8 cellular contexts compared by ENCODE assay signal in genomic region chr1:39105061-39105840, GRCh38.
DNase-seq lines count a peak whose midpoint lies in the region; ATAC-seq and TF ChIP-seq lines count a peak whose summit lies in the region.

No MANE protein-coding gene starts in this region.

- no peak for TF ChIP-seq EP300 in ovary (IDR thresholded peaks at IDR 0.05)

- H3K4me1 ChIP-seq in RWPE2 (ENCODE audit: insufficient read depth, poor library complexity, severe bottlenecking) (peaks cover 52% of the 10 kb centered on the region), cardiac muscle cell (ENCODE audit: low read depth) (peaks cover 35% of the 10 kb centered on the region), ovary (ENCODE audit: insufficient read depth) (peaks cover 14% of the 10 kb centered on the region)

- no peaks in the 10 kb centered on the region for H3K27me3 Mint-ChIP-seq in activated naive CD8-positive, alpha-beta T cell

- TF ChIP-seq POLR2A in ovary (IDR thresholded peaks at IDR 0.05): peak; percentile 25

- peaks cover 39% of the 10 kb centered on the region for H3K4me1 Mint-ChIP-seq in activated naive CD8-positive, alpha-beta T cell (ENCODE audit: low read depth)

- H3K9me3 ChIP-seq in RWPE2 (ENCODE audit: severe bottlenecking) (no peaks in the 10 kb centered on the region), cardiac muscle cell (ENCODE audit: low read depth) (no peaks in the 10 kb centered on the region), ovary (no peaks in the 10 kb centered on the region)

- peaks cover 2% of the 10 kb centered on the region for H3K36me3 Mint-ChIP-seq in activated naive CD8-positive, alpha-beta T cell

- peak overlapping the region; percentile 59 for H3K4me3 Mint-ChIP-seq in activated naive CD8-positive, alpha-beta T cell

- H3K36me3 ChIP-seq in RWPE2 (ENCODE audit: low read depth) (no peaks in the 10 kb centered on the region), cardiac muscle cell (no peaks in the 10 kb centered on the region), ovary (no peaks in the 10 kb centered on the region)

- no peaks in the 10 kb centered on the region for H3K9me3 Mint-ChIP-seq in activated naive CD8-positive, alpha-beta T cell (ENCODE audit: low read depth)

- DNase-seq in GM13976 (ENCODE audit: low spot score) (peak; percentile 82), RWPE2 (ENCODE audit: low spot score) (peak; percentile 83), cardiac muscle cell (ENCODE audit: low read depth in 1 of 2, low spot score in 1 of 2) (peak; percentile 82 to 85), ovary (peak; percentile 63 to 83 (median 76))

- ATAC-seq in HG03108 (IDR thresholded peaks at IDR 0.05; ENCODE audit: unreplicated experiment) (peak; percentile 29), RWPE2 (ENCODE audit: low read depth) (peak; percentile 35), HG03159 (IDR thresholded peaks at IDR 0.05; ENCODE audit: unreplicated experiment) (no peak), GM18868 (IDR thresholded peaks at IDR 0.05; ENCODE audit: unreplicated experiment) (no peak)

- no peak overlapping the region for H3K27ac Mint-ChIP-seq in activated naive CD8-positive, alpha-beta T cell

- in situ Hi-C loops in GM13976 (cut with MboI; ENCODE audit: low sequenced_read_pairs, unreplicated experiment): loop anchor here (25.0 kb wide), 1 partner anchor 607 kb away; no protein-coding TSS in a partner anchor

- H3K4me3 ChIP-seq in RWPE2 (ENCODE audit: severe bottlenecking): peak overlapping the region; percentile 86
- H3K4me3 ChIP-seq in cardiac muscle cell: peak overlapping the region; percentile 73
- H3K4me3 ChIP-seq in ovary: peak overlapping the region; percentile 81

- no peaks in the 10 kb centered on the region for H3K27me3 ChIP-seq in RWPE2 (ENCODE audit: insufficient read depth, poor library complexity, severe bottlenecking)
- no peaks in the 10 kb centered on the region for H3K27me3 ChIP-seq in cardiac muscle cell
- H3K27me3 ChIP-seq in ovary: no peaks in the 10 kb centered on the region

- intact Hi-C loops in ovary (cut with DNase I): loop anchor here (5.0 to 10.0 kb wide), 7 partner anchors 60 to 430 kb away; partner anchors contain the start of gene MACF1 (in 1 of the 4)

- 0 to 1% (median 0%) methylated on average over 36 to 116 of the region's 116 CpGs for WGBS in ovary, 3 donors

- H3K27ac ChIP-seq in RWPE2 (ENCODE audit: poor library complexity, severe bottlenecking) (peak overlapping the region; percentile 95), cardiac muscle cell (peak overlapping the region; percentile 91), ovary (peak overlapping the region; percentile 93 to 96)

- TF ChIP-seq CTCF in GM13976 (IDR thresholded peaks at IDR 0.05; ENCODE audit: borderline replicate concordance, control extremely low read depth, extremely low read depth, insufficient read depth, missing control alignments) (no peak), RWPE2 (IDR thresholded peaks at IDR 0.05; ENCODE audit: poor library complexity, severe bottlenecking) (no peak), cardiac muscle cell (IDR thresholded peaks at IDR 0.05; ENCODE audit: low read depth, low read length) (no peak), ovary (IDR thresholded peaks at IDR 0.05) (no peak)

Comparison
In these comparisons a context has a peak if more than half of its experiments do, and no peak if none do; other contexts are left out.
1. ATAC-seq: peak in HG03108 (single experiment) and RWPE2 (single experiment); none in HG03159 (single experiment) and GM18868 (single experiment).
2. Peak in every context shown above with its lines, with median percentiles within 50 percentile points of each other: DNase-seq, H3K27ac ChIP-seq and H3K4me3 ChIP-seq.